16 cellular contexts compared by ENCODE assay signal in the genomic region with DNA sequence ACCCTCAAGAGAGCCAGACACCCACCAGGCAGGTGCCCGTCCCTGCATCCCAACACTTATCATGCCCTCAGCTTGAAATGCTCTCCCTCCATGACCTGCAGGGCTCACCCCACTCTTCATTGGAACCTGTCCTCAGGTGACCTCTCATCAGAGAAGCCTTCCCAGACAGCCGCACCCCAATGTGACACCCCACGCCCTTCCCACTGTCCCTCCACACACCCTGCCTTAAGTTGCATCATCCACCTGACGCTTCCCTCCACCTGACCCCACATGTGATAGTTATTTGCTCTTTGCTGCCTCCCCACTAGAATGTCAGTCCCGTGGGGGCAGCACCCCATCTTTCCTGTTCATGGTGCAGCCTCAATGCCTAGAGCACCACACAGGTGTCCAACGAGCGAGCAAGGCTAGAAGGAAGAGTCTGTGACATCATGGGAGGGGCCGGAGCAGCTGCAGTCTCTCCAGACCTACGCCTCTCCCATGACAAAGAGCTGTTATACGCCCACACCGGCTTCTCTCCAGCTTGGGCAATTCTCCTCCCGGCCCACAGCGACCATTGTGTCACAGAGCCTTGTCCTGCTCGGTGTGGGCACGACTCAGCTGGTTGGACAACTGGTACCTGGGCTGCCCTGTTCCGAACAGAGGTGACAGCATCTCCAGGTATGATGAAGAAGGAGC. TPM values are rescaled to one million over a fixed set of nuclear protein-coding genes. Genes with fewer than 3 reads are reported as not detected.
DNase-seq lines count a peak whose midpoint lies in the region; ATAC-seq, FAIRE-seq and TF ChIP-seq lines count a peak whose summit lies in the region.
"Had no signal": no experiment of that assay in that cellular context is flagged by ENCODE, and none has a peak within 500 bp of the region (broad histone marks: within the 10 kb centered on the region; RNA-seq: fewer than 3 reads in every experiment).

No MANE protein-coding gene starts in this region.

- no peak overlapping the region for H4K5ac ChIP-seq in IMR-90 (ENCODE audit: low read depth, low read length)

- CTCF ChIA-PET in activated CD4-positive, alpha-beta T cell treated with anti-CD3 and anti-CD28 coated beads for 36 hours (lab: Charles Lee) = no interaction called here
- CTCF ChIA-PET in IMR-90 (lab: Yijun Ruan, JAX) = no interaction called here
- CTCF ChIA-PET in K562 (lab: Yijun Ruan, JAX; ENCODE audit: low intra/inter-chr PET ratio) = no interaction called here

- no peak overlapping the region for H3K4ac ChIP-seq in IMR-90 (ENCODE audit: low read depth, low read length)

- H2BK120ac ChIP-seq in IMR-90 (ENCODE audit: low read depth, low read length) = no peak overlapping the region

- peaks cover 67% of the 10 kb centered on the region for H3K36me3 Mint-ChIP-seq in activated CD4-positive, alpha-beta T cell treated with anti-CD3 and anti-CD28 coated beads for 36 hours (ENCODE audit: low read depth)

- no peak overlapping the region for H2BK5ac ChIP-seq in IMR-90 (ENCODE audit: low read depth, low read length, poor library complexity, severe bottlenecking)

- H4K20me1 ChIP-seq in IMR-90 (ENCODE audit: insufficient read depth, low read length) = peaks cover 3% of the 10 kb centered on the region; the same call in 1 of the 2 replicates
- H4K20me1 ChIP-seq in K562 (replicated peaks; ENCODE audit: control insufficient read depth, insufficient read depth, low read length) = no peaks in the 10 kb centered on the region

- POLR2A ChIA-PET in activated CD4-positive, alpha-beta T cell treated with anti-CD3 and anti-CD28 coated beads for 36 hours (lab: Charles Lee) = no interaction called here
- POLR2A ChIA-PET in IMR-90 (lab: Charles Lee; ENCODE audit: unreplicated experiment) = no interaction called here
- POLR2A ChIA-PET in K562 (lab: Yijun Ruan, JAX) = no interaction called here

- H3K9ac ChIP-seq in IMR-90 (ENCODE audit: low read depth, low read length) = no peak overlapping the region
- H3K9ac ChIP-seq in K562 (ENCODE audit: insufficient read depth in 1 of 2, low read depth in 2 of 2, low read length in 2 of 2) = peak overlapping the region in 1 of 2 experiments; percentile 56; a peak in 1 of 4 replicates

- no TSS peak for BruUV-seq in IMR-90 (replicated peaks; lab: Mats Ljungman, UMichigan)
- no TSS peak for BruUV-seq in K562 (replicated peaks; lab: Mats Ljungman, UMichigan)

- H3K27me3 ChIP-seq in IMR-90 (ENCODE audit: control insufficient read depth, insufficient read depth, low read length) (no peaks in the 10 kb centered on the region), K562 (ENCODE audit: control insufficient read depth in 2 of 2, insufficient read depth in 2 of 2, low read length in 2 of 2) (no peaks in the 10 kb centered on the region)

- H4K91ac ChIP-seq in IMR-90 (ENCODE audit: insufficient read depth, low read depth, low read length) = no peak overlapping the region

- H3K56ac ChIP-seq in IMR-90 (ENCODE audit: extremely low read depth, insufficient read depth, low read length) = no peak overlapping the region

- peak overlapping the region; percentile 86 for H3K27ac Mint-ChIP-seq in activated CD4-positive, alpha-beta T cell treated with anti-CD3 and anti-CD28 coated beads for 36 hours

- TF ChIP-seq CTCF in IMR-90 (conservative IDR thresholded peaks at IDR 0.05; ENCODE audit: low read depth, low read length) = no peak
- TF ChIP-seq CTCF in K562 (IDR thresholded peaks at IDR 0.05 in 2 of 3, conservative IDR thresholded peaks at IDR 0.05 in 1 of 3; ENCODE audit: insufficient read depth in 2 of 3, low read depth in 1 of 3, low read length in 3 of 3) = no peak

- H3K9me3 ChIP-seq in IMR-90 (ENCODE audit: control insufficient read depth, insufficient read depth, low read length) (no peaks in the 10 kb centered on the region), K562 (replicated peaks; ENCODE audit: control insufficient read depth, insufficient read depth, low read depth, low read length) (no peaks in the 10 kb centered on the region; the same call in 1 of the 2 replicates)
- H3K9me3 ChIP-seq: left ventricle myocardium inferior had no signal

- no peaks in the 10 kb centered on the region for H3K9me3 Mint-ChIP-seq in activated CD4-positive, alpha-beta T cell treated with anti-CD3 and anti-CD28 coated beads for 36 hours (ENCODE audit: low read depth)
- H3K9me3 Mint-ChIP-seq: naive B cell had no signal

- TF ChIP-seq EP300 in K562 (IDR thresholded peaks at IDR 0.05; ENCODE audit: low read length) = no peak

- dilution Hi-C loops in IMR-90 (cut with HindIII; ENCODE audit: low sequenced_read_pairs, unreplicated experiment) = no loop called here

- no peak overlapping the region for H3K23ac ChIP-seq in IMR-90 (ENCODE audit: low read depth, low read length)

- WGBS in IMR-90 (ENCODE audit: extremely low coverage in 2 of 2, insufficient read length in 1 of 2), 2 experiments = 94% methylated on average over 14 of the region's 16 CpGs; no CpG with 5 or more reads in 1 of the 2 experiments
- 73% methylated on average over 14 of the region's 16 CpGs for WGBS in K562 (ENCODE audit: insufficient coverage, low coverage, missing lambda C conversion rate)

- no peak overlapping the region for H2BK20ac ChIP-seq in IMR-90 (ENCODE audit: low read depth, low read length)

- H3K4me2 ChIP-seq in IMR-90 (ENCODE audit: low read depth, low read length) (no peak overlapping the region), K562 (ENCODE audit: insufficient read depth, low read length) (no peak overlapping the region)

- FAIRE-seq in K562 (lab: Jason Lieb, UNC) = no peak
- FAIRE-seq: A204.1, G401.6 had no signal

- TF ChIP-seq RAD21 in IMR-90 (IDR thresholded peaks at IDR 0.05; ENCODE audit: low read length) = no peak
- no peak for TF ChIP-seq RAD21 in K562 (CRISPR knock-in tag; conservative IDR thresholded peaks at IDR 0.05 in 1 of 2, IDR thresholded peaks at IDR 0.05 in 1 of 2)

- H3K9me1 ChIP-seq in IMR-90 (ENCODE audit: insufficient read depth, low read length) (0 out of 2 replicates have a peak, but pooled peaks cover 6% of the 10 kb centered on the region), K562 (ENCODE audit: control insufficient read depth, insufficient read depth, low read length) (peaks cover 10% of the 10 kb centered on the region)

- no peak for ATAC-seq in activated CD4-positive, alpha-beta T cell treated with anti-CD3 and anti-CD28 coated beads for 36 hours
- ATAC-seq in IMR-90 (ENCODE audit: low read depth) = no peak
- peak; percentile 58 for ATAC-seq in K562
- no peak for ATAC-seq in GM21825 (IDR thresholded peaks at IDR 0.05; ENCODE audit: unreplicated experiment)

- no peaks in the 10 kb centered on the region for H3K27me3 Mint-ChIP-seq in activated CD4-positive, alpha-beta T cell treated with anti-CD3 and anti-CD28 coated beads for 36 hours
- H3K27me3 Mint-ChIP-seq: naive B cell had no signal

- H2BK15ac ChIP-seq in IMR-90 (ENCODE audit: low read depth, low read length) = no peak overlapping the region

- H2AK5ac ChIP-seq in IMR-90 (ENCODE audit: low read depth, low read length) = no peak overlapping the region

- H3K18ac ChIP-seq in IMR-90 (ENCODE audit: low read depth, low read length) = no peak overlapping the region

- no peaks in the 10 kb centered on the region for H3K79me1 ChIP-seq in IMR-90 (ENCODE audit: low read depth in 1 of 2, low read length in 2 of 2)

- H3K14ac ChIP-seq in IMR-90 (replicated peaks; ENCODE audit: low read depth, low read length) = no peak overlapping the region

- no peak overlapping the region for H4K8ac ChIP-seq in IMR-90 (ENCODE audit: low read depth in 2 of 2, low read length in 2 of 2)

- intact Hi-C loops in activated CD4-positive, alpha-beta T cell treated with anti-CD3 and anti-CD28 coated beads for 36 hours (cut with DNase I, micrococcal nuclease) = loop anchor here in 1 of 2 experiments (5.0 kb wide), 1 partner anchor 97 kb away; no protein-coding TSS in a partner anchor
- intact Hi-C loops in IMR-90 (cut with micrococcal nuclease) (no loop called here), K562 (cut with micrococcal nuclease) (no loop called here), posterior vena cava (cut with DNase I) (no loop called here)

- H2AFZ ChIP-seq in IMR-90 (replicated peaks; ENCODE audit: low read length, poor library complexity) = no peak overlapping the region
- no peak overlapping the region for H2AFZ ChIP-seq in K562 (ENCODE audit: low read depth, low read length)

- H3K36me3 ChIP-seq in IMR-90 (ENCODE audit: control insufficient read depth, insufficient read depth, low read length) = no peaks in the 10 kb centered on the region
- peaks cover 30% of the 10 kb centered on the region; the same call in 2 of the 3 replicates for H3K36me3 ChIP-seq in K562 (ENCODE audit: control insufficient read depth, insufficient read depth, low read length)
- H3K36me3 ChIP-seq: left ventricle myocardium inferior had no signal

- H2AK9ac ChIP-seq in IMR-90 (replicated peaks; ENCODE audit: low read depth, low read length, poor library complexity) = no peak overlapping the region

- H3K27ac ChIP-seq in IMR-90 (ENCODE audit: insufficient read depth, low read length) = no peak overlapping the region
- no peak overlapping the region for H3K27ac ChIP-seq in K562 (ENCODE audit: extremely low read depth, low read depth, low read length)
- H3K27ac ChIP-seq: left ventricle myocardium inferior had no signal

- no peak for DNase-seq in activated CD4-positive, alpha-beta T cell treated with anti-CD3 and anti-CD28 coated beads for 36 hours
- DNase-seq in activated CD4-positive, alpha-beta T cell treated with anti-CD3 and anti-CD28 coated beads, Interleukin-2, amount 50 U/mL, for 4 hours = no peak
- no peak for DNase-seq in IMR-90
- no peak for DNase-seq in K562 (ENCODE audit: extremely low read depth in 1 of 4, low spot score in 3 of 4)
- peak; percentile 34 for DNase-seq in posterior vena cava (ENCODE audit: low spot score)
- no peak for DNase-seq in NCI-H1930 (lab: John Stamatoyannopoulos, UW)
- DNase-seq in T-helper 9 cell = no peak
- DNase-seq: activated gamma-delta T cell treated with Interleukin-2 at 50 U/mL for 16 hours; COR-L47; effector CD4-positive, alpha-beta T cell; left ventricle myocardium inferior; naive B cell; Right ventricle myocardium superior had no signal

- H3K4me1 Mint-ChIP-seq in activated CD4-positive, alpha-beta T cell treated with anti-CD3 and anti-CD28 coated beads for 36 hours = peaks cover 91% of the 10 kb centered on the region

- in situ Hi-C loops in IMR-90 (cut with MboI; ENCODE audit: low sequenced_read_pairs) (no loop called here), K562 (cut with MboI) (no loop called here)

- H3K4me3 ChIP-seq in IMR-90 (ENCODE audit: insufficient read depth, low read depth, low read length) (no peak overlapping the region), K562 (no peak overlapping the region)
- H3K4me3 ChIP-seq: left ventricle myocardium inferior had no signal

- H3K4me1 ChIP-seq in IMR-90 (ENCODE audit: control insufficient read depth, insufficient read depth, low read length) = peaks cover 10% of the 10 kb centered on the region
- peaks cover 0 to 6% of the 10 kb centered on the region in 2 experiments; a peak in 4 of 5 replicates for H3K4me1 ChIP-seq in K562 (replicated peaks in 1 of 2; ENCODE audit: control insufficient read depth in 2 of 2, insufficient read depth in 2 of 2, low read length in 2 of 2)
- H3K4me1 ChIP-seq: left ventricle myocardium inferior had no signal

- H3K79me2 ChIP-seq in K562 (ENCODE audit: control insufficient read depth, insufficient read depth, low read length) = no peaks in the 10 kb centered on the region

- no peak overlapping the region for H3K4me3 Mint-ChIP-seq in activated CD4-positive, alpha-beta T cell treated with anti-CD3 and anti-CD28 coated beads for 36 hours
- H3K4me3 Mint-ChIP-seq: naive B cell had no signal

- TF ChIP-seq POLR2A in IMR-90 (IDR thresholded peaks at IDR 0.05; ENCODE audit: low read depth, low read length) (no peak), K562 (conservative IDR thresholded peaks at IDR 0.05) (no peak)

RNA-seq across cellular contexts. Expression of a gene that starts 58.2 kb away (rescaled TPM):
- total RNA-seq in activated CD4-positive, alpha-beta T cell treated with anti-CD3 and anti-CD28 coated beads for 36 hours = 10 to 100 TPM; 38.5 to 49.8 TPM
- total RNA-seq in IMR-90 (2012; rRNA removed) (0.18 and 0.28 TPM in 2 replicates), K562 (2014; rRNA removed) (2.5 and 3.7 TPM in 2 replicates), K562 (2014; rRNA removed; fragmentation: Illumina TruSeq; extraction: Trizol) (2.7 and 3.0 TPM in 2 replicates), K562 (2015; rRNA removed; fragmentation: Illumina TruSeq; extraction: Trizol) (2.6 and 3.3 TPM in 2 replicates), K562 (2021) (11.2 and 11.3 TPM in 2 replicates), posterior vena cava (10 to 100 TPM in 1 of 2 donors, 1 to 10 TPM in 1; 4.4 to 11.8 TPM)
- polyA plus RNA-seq in IMR-90 (2012; rRNA removed) (0.38 and 0.44 TPM in 2 replicates), K562 (2011; rRNA removed) (1.6 and 2.1 TPM in 2 replicates), K562 (2014; fragmentation: Illumina TruSeq; extraction: Trizol) (7.0 and 8.1 TPM in 2 replicates), K562 (2014; fragmentation: Nextera tagmentation; extraction: Ambion mirVana) (1 to 10 TPM; 1.9 to 4.1 TPM), K562 (2014; rRNA removed) (3.8 and 4.0 TPM in 2 replicates)
- 0.16 and 0.22 TPM in 2 replicates for polyA plus RNA-seq in IMR-90 (2012; cell fraction: cytosol; rRNA removed)
- polyA plus RNA-seq in IMR-90 (2012; cell fraction: nucleus; rRNA removed; ENCODE audit: low replicate concordance) = 0.70 and 0.74 TPM in 2 replicates
- total RNA-seq in K562 (2011; cell fraction: chromatin; rRNA removed; ENCODE audit: low replicate concordance) = 19.7 and 27.2 TPM in 2 replicates
- total RNA-seq in K562 (2011; cell fraction: nucleolus; rRNA removed) = 7.7 and 10.9 TPM in 2 replicates
- 16.1 and 29.1 TPM in 2 replicates for total RNA-seq in K562 (2011; cell fraction: nucleoplasm; rRNA removed)
- polyA plus RNA-seq in K562 (2011; cell fraction: cytosol; rRNA removed) = 1.00 and 1.6 TPM in 2 replicates
- 5.3 and 5.7 TPM in 2 replicates for polyA plus RNA-seq in K562 (2011; cell fraction: nucleus; rRNA removed)
- 7.2 and 8.8 TPM in 2 replicates for polyA plus RNA-seq in K562 (2012)
- 2.7 and 4.2 TPM in 2 replicates for polyA minus RNA-seq in K562 (2011; rRNA and poly(A)+ RNA removed)
- polyA minus RNA-seq in K562 (2011; cell fraction: cytosol; rRNA and poly(A)+ RNA removed) = 4.4 and 4.8 TPM in 2 replicates
- polyA minus RNA-seq in K562 (2011; cell fraction: nucleus; rRNA and poly(A)+ RNA removed) = 4.3 TPM in 2 replicates
